In the genomic region with DNA sequence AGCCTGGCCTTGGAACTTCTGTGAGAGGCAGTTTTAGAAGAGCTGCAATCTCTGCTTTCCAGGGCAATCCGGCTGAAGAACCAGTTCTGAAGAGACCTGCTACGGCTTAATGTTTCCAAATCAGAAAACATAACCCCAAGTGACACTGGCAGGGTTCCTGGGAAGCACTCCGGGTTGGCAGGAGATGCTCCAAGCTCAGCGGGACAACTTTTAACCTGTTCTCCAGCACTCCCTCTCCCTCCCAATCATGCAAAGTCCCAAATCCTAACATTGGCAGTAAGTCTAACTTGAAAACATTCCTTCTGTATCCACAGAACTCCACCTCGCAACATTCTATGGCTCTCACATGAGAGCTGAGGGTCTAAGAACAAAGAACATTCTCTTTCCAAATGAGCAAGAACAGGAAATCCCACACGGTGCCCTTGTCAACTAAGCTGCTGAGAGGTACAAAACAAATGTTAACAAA, we compare ENCODE assay signal across 15 cellular contexts. TPM values are rescaled to one million over a fixed set of nuclear protein-coding genes. Genes with fewer than 3 reads are reported as not detected.
DNase-seq lines count a peak whose midpoint lies in the region; ATAC-seq and TF ChIP-seq lines count a peak whose summit lies in the region.
"Had no signal": no experiment of that assay in that cellular context is flagged by ENCODE, and none has a peak within 500 bp of the region (broad histone marks: within the 10 kb centered on the region; RNA-seq: fewer than 3 reads in every experiment).

No MANE protein-coding gene starts in this region.

- no peak for TF ChIP-seq CTCF in prostate gland (IDR thresholded peaks at IDR 0.05)

- WGBS in right cardiac atrium = 16% methylated on average over 6 of the region's 6 CpGs
- WGBS in prostate gland = 20% methylated on average over 6 of the region's 6 CpGs

- H3K27ac ChIP-seq in right cardiac atrium (ENCODE audit: low read length) = peak overlapping the region; percentile 23
- peak overlapping the region in 1 of 2 donors; percentile 5 for H3K27ac ChIP-seq in prostate gland
- H3K27ac ChIP-seq: cardiac muscle cell had no signal

- no peaks in the 10 kb centered on the region for H3K9me3 ChIP-seq in right cardiac atrium (ENCODE audit: control insufficient read depth, low read length)
- H3K9me3 ChIP-seq in prostate gland = no peaks in the 10 kb centered on the region
- H3K9me3 ChIP-seq: mucosa of descending colon had no signal

- H3K4me1 ChIP-seq in right cardiac atrium (ENCODE audit: control insufficient read depth, insufficient read depth, low read length) = peaks cover 8% of the 10 kb centered on the region
- peaks cover 7% of the 10 kb centered on the region for H3K4me1 ChIP-seq in prostate gland (replicated peaks)

- no peak for TF ChIP-seq POLR2A in prostate gland (IDR thresholded peaks at IDR 0.05)

- DNase-seq in COLO829 (ENCODE audit: low spot score) = peak; percentile 60
- peak; percentile 67 for DNase-seq in astrocyte of the hippocampus (ENCODE audit: low read depth, low spot score)
- DNase-seq in right cardiac atrium = peak in 1 of 3 donors; percentile 73
- peak; percentile 59 for DNase-seq in prostate gland (ENCODE audit: low spot score)
- DNase-seq in NCI-H187 (lab: John Stamatoyannopoulos, UW) = no peak
- DNase-seq in occipital lobe (lab: John Stamatoyannopoulos, UW) = no peak
- DNase-seq: activated CD8-positive, alpha-beta memory T cell treated with anti-CD3 and anti-CD28 coated beads, Interleukin-2, amount 50 U/mL, for 48 hours; AML-193; mucosa of descending colon; NCI-H2081; stimulated activated CD4-positive, alpha-beta T cell treated with anti-CD3 and anti-CD28 coated beads, Interleukin-15, amount 100 ng/mL, for 24 hours; stimulated activated naive CD4-positive, alpha-beta T cell had no signal

- intact Hi-C loops in right cardiac atrium (cut with DNase I) (no loop called here), prostate gland (cut with DNase I) (no loop called here)

- no peaks in the 10 kb centered on the region for H3K36me3 ChIP-seq in prostate gland

- H3K27me3 ChIP-seq in right cardiac atrium (ENCODE audit: control insufficient read depth, insufficient read depth) = no peaks in the 10 kb centered on the region
- H3K27me3 ChIP-seq in prostate gland (replicated peaks; ENCODE audit: insufficient read depth) = no peaks in the 10 kb centered on the region
- H3K27me3 ChIP-seq: cardiac muscle cell had no signal

- ATAC-seq in right cardiac atrium (peak; percentile 35 to 51), HG03457 (IDR thresholded peaks at IDR 0.05; ENCODE audit: unreplicated experiment) (no peak), GM19035 (IDR thresholded peaks at IDR 0.05; ENCODE audit: unreplicated experiment) (no peak)
- ATAC-seq: mucosa of descending colon had no signal

- H3K4me3 ChIP-seq in right cardiac atrium (ENCODE audit: low read length) (no peak overlapping the region), prostate gland (no peak overlapping the region)
- H3K4me3 ChIP-seq: cardiac muscle cell, mucosa of descending colon had no signal

RNA-seq across cellular contexts. Expression of gene MN1, which starts 48.5 kb away (rescaled TPM):
- total RNA-seq in right cardiac atrium = 10 to 100 TPM in 3 of 4 donors, 1 to 10 TPM in 1; 9.6 to 12.2 (median 10.1) TPM
- 3.8 TPM for polyA plus RNA-seq in right cardiac atrium
- total RNA-seq in prostate gland = 1 to 10 TPM; 5.5 to 5.8 TPM
- total RNA-seq in occipital lobe = 24.8 TPM

Comparison
In these comparisons a context has a peak if more than half of its experiments do, and no peak if none do; other contexts are left out.
1. DNase-seq: peak in COLO829 (single experiment), astrocyte of the hippocampus (single experiment) and prostate gland (single experiment); none in NCI-H187 (0 of 2) and occipital lobe (single experiment).
2. ATAC-seq: peak in right cardiac atrium (2 of 2); none in HG03457 (single experiment) and GM19035 (single experiment).